ENCODE assay signal across 14 cellular contexts in genomic region chr1:94955767-94956632, GRCh38. TPM values are rescaled to one million over a fixed set of nuclear protein-coding genes. Genes with fewer than 3 reads are reported as not detected.
A peak's percentile ranks its signal among the peaks of the same experiment; 100 is the strongest.
DNase-seq lines count a peak whose midpoint lies in the region; TF ChIP-seq lines count a peak whose summit lies in the region.
"Had no signal": no experiment of that assay in that cellular context is flagged by ENCODE, and none has a peak within 500 bp of the region (broad histone marks: within the 10 kb centered on the region; RNA-seq: fewer than 3 reads in every experiment).

No MANE protein-coding gene starts in this region.

- H3K79me2 ChIP-seq in mammary epithelial cell (ENCODE audit: insufficient read depth, low read length): no peaks in the 10 kb centered on the region

- H3K4me1 ChIP-seq in mammary epithelial cell (ENCODE audit: insufficient read depth, low read length) (peaks cover 11% of the 10 kb centered on the region), mucosa of rectum (ENCODE audit: control insufficient read depth in 2 of 2, insufficient read depth in 2 of 2, low read length in 2 of 2) (peaks cover 4 to 16% of the 10 kb centered on the region in 2 donors), vagina (peaks cover 44% of the 10 kb centered on the region)
- H3K4me1 ChIP-seq: HAP-1 had no signal

- no peak overlapping the region for H2AFZ ChIP-seq in mammary epithelial cell (ENCODE audit: low read depth, low read length)

- BruUV-seq in MCF 10A (replicated peaks; lab: Mats Ljungman, UMichigan) (no TSS peak), mammary epithelial cell (replicated peaks; lab: Mats Ljungman, UMichigan) (no TSS peak)

- in situ Hi-C loops in mammary epithelial cell (cut with MboI; ENCODE audit: low sequenced_read_pairs in 2 of 2): no loop called here

- no peaks in the 10 kb centered on the region for H3K27me3 ChIP-seq in mammary epithelial cell (ENCODE audit: insufficient read depth, low read length)
- H3K27me3 ChIP-seq in mucosa of rectum (ENCODE audit: control insufficient read depth in 2 of 2, insufficient read depth in 2 of 2, low read length in 2 of 2): no peaks in the 10 kb centered on the region
- H3K27me3 ChIP-seq in vagina: no peaks in the 10 kb centered on the region
- H3K27me3 ChIP-seq: tibial artery had no signal

- peaks cover under 1% of the 10 kb centered on the region for H3K4me1 Mint-ChIP-seq in MCF 10A (ENCODE audit: insufficient read depth, unreplicated experiment)

- WGBS in mammary epithelial cell (ENCODE audit: low coverage, missing lambda C conversion rate): 51% methylated on average over 6 of the region's 6 CpGs

- no peak for TF ChIP-seq POLR2A in vagina (IDR thresholded peaks at IDR 0.05)

- intact Hi-C loops in MCF 10A (cut with micrococcal nuclease) (no loop called here), mammary epithelial cell (cut with micrococcal nuclease) (no loop called here), vagina (cut with DNase I) (no loop called here)

- TF ChIP-seq CTCF in MCF 10A (IDR thresholded peaks at IDR 0.05; ENCODE audit: unreplicated experiment) (no peak), mammary epithelial cell (conservative IDR thresholded peaks at IDR 0.05 in 1 of 2, IDR thresholded peaks at IDR 0.05 in 1 of 2; ENCODE audit: extremely low read depth in 1 of 2, insufficient read depth in 1 of 2, low read depth in 1 of 2, low read length in 2 of 2) (no peak), fibroblast of the aortic adventitia (IDR thresholded peaks at IDR 0.05; ENCODE audit: insufficient read depth, low read length) (no peak), vagina (IDR thresholded peaks at IDR 0.05) (no peak)

- peak overlapping the region; percentile 75 for H3K27ac Mint-ChIP-seq in MCF 10A (ENCODE audit: low read depth, unreplicated experiment)

- CTCF ChIA-PET in MCF 10A (lab: Yijun Ruan, JAX) (no interaction called here), mammary epithelial cell (lab: Charles Lee; ENCODE audit: low non-redundant PET) (no interaction called here)

- H3K27ac ChIP-seq in mammary epithelial cell (ENCODE audit: insufficient read depth, low read depth, low read length) (no peak overlapping the region), mucosa of rectum (ENCODE audit: low read depth in 2 of 2, low read length in 2 of 2) (peak overlapping the region; percentile 30 to 32), vagina (peak overlapping the region; percentile 57)

- no peak overlapping the region for H3K4me3 Mint-ChIP-seq in MCF 10A (ENCODE audit: unreplicated experiment)

- H3K4me3 ChIP-seq in mammary epithelial cell (replicated peaks in 1 of 3; ENCODE audit: insufficient read depth in 1 of 3, low read depth in 2 of 3, low read length in 3 of 3) (no peak overlapping the region), fibroblast of the aortic adventitia (ENCODE audit: low read depth, low read length) (no peak overlapping the region), mucosa of rectum (ENCODE audit: low read length in 2 of 2) (no peak overlapping the region), vagina (no peak overlapping the region)
- H3K4me3 ChIP-seq: A549, HAP-1, tibial artery had no signal

- H3K9me3 Mint-ChIP-seq in MCF 10A (ENCODE audit: unreplicated experiment): no peaks in the 10 kb centered on the region

- no peaks in the 10 kb centered on the region for H3K36me3 ChIP-seq in mammary epithelial cell (ENCODE audit: insufficient read depth, low read length)
- no peaks in the 10 kb centered on the region for H3K36me3 ChIP-seq in mucosa of rectum (ENCODE audit: control insufficient read depth in 2 of 2, insufficient read depth in 2 of 2, low read length in 2 of 2)
- H3K36me3 ChIP-seq in vagina: no peaks in the 10 kb centered on the region
- H3K36me3 ChIP-seq: HAP-1, tibial artery had no signal

- H3K9me3 ChIP-seq in mammary epithelial cell (replicated peaks; ENCODE audit: insufficient read depth, low read length): no peaks in the 10 kb centered on the region
- no peaks in the 10 kb centered on the region for H3K9me3 ChIP-seq in mucosa of rectum (ENCODE audit: control insufficient read depth in 2 of 2, low read length in 2 of 2)
- no peaks in the 10 kb centered on the region for H3K9me3 ChIP-seq in vagina
- H3K9me3 ChIP-seq: HAP-1, tibial artery had no signal

- no peak for DNase-seq in MCF 10A (ENCODE audit: unreplicated experiment)
- DNase-seq in mammary epithelial cell: no peak
- DNase-seq in fibroblast of the aortic adventitia (ENCODE audit: low read depth): peak; percentile 45
- DNase-seq in vagina (ENCODE audit: extremely low spot score in 2 of 2): no peak
- no peak for DNase-seq in 8988T
- DNase-seq in SHP77 treated with DMSO at 0.1 percent for 48 hours (lab: John Stamatoyannopoulos, UW): no peak
- DNase-seq in AML-193 (lab: John Stamatoyannopoulos, UW): no peak
- DNase-seq: activated CD4-positive, alpha-beta T cell treated with anti-CD3 and anti-CD28 coated beads, Interleukin-2, amount 50 U/mL, for 4 hours; activated effector memory CD4-positive, alpha-beta T cell treated with anti-CD3 and anti-CD28 coated beads, Interleukin-2, amount 50 U/mL, for 16 hours; NCI-H1436; tibial artery had no signal

- H3K36me3 Mint-ChIP-seq in MCF 10A (ENCODE audit: insufficient read depth, unreplicated experiment): no peaks in the 10 kb centered on the region

- dilution Hi-C loops in mammary epithelial cell (cut with HindIII; ENCODE audit: low sequenced_read_pairs): no loop called here

- H3K4me2 ChIP-seq in mammary epithelial cell (ENCODE audit: insufficient read depth, low read depth, low read length): no peak overlapping the region
- H3K4me2 ChIP-seq: A549 had no signal

- no peaks in the 10 kb centered on the region for H4K20me1 ChIP-seq in mammary epithelial cell (ENCODE audit: insufficient read depth, low read length)

- POLR2A ChIA-PET in MCF 10A (lab: Yijun Ruan, JAX): no interaction called here

- H3K27me3 Mint-ChIP-seq in MCF 10A (ENCODE audit: insufficient read depth, unreplicated experiment): no peaks in the 10 kb centered on the region

- H3K9ac ChIP-seq in mammary epithelial cell (ENCODE audit: insufficient read depth, low read length) (no peak overlapping the region), mucosa of rectum (ENCODE audit: low read depth in 1 of 2, low read length in 2 of 2) (no peak overlapping the region)

RNA-seq across cellular contexts. Expression of gene CNN3, which starts 29.1 kb away (rescaled TPM):
- 44.5 and 48.2 TPM in 2 replicates for total RNA-seq in MCF 10A (2022)
- total RNA-seq in mammary epithelial cell: 100 to 1,000 TPM; 136 to 244 TPM
- polyA plus RNA-seq in mammary epithelial cell: 117 TPM
- polyA minus RNA-seq in mammary epithelial cell: 123 TPM
- total RNA-seq in fibroblast of the aortic adventitia (ENCODE audit: low replicate concordance): 211 and 318 TPM in 2 replicates
- total RNA-seq in vagina: 250 TPM
